Comparison of ENCODE assay signal across 10 cellular contexts in the genomic region with DNA sequence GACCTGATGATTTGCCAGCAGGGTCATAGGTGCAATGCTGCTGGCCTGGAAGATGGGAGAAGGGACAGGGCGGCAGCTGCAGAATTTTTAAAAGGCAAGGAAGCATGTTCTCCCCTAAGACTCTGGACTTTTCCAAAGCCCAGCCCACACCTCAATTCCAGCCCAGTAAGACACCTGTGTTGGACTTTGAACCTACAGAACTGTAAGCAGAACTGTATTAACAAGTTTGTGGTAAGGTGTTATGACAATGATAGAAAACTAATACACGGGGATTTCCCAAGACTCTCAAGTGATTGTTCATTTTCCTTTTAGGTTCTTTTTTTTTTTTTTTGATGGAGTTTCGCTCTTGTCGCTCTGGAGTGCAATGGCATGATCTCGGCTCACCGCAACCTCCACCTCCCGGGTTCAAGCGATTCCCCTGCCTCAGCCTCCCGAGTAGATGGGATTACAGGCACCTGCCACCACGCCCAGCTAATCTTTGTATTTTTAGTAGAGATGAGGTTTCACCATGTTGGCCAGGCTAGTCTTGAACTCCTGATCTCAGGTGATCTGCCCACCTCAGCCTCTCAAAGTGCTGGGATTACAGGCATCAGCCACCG. TPM values are rescaled to one million over a fixed set of nuclear protein-coding genes. Genes with fewer than 3 reads are reported as not detected.
DNase-seq lines count a peak whose midpoint lies in the region; ATAC-seq, FAIRE-seq and TF ChIP-seq lines count a peak whose summit lies in the region.
"Not testable (repeated sequence)": the region's sequence is repeated elsewhere in the genome, so short reads cannot be mapped to it uniquely, and the experiment has no call there.
"Had no signal": no experiment of that assay in that cellular context is flagged by ENCODE, and none has a peak within 500 bp of the region (broad histone marks: within the 10 kb centered on the region; RNA-seq: fewer than 3 reads in every experiment).

No MANE protein-coding gene starts in this region.

- H3K27ac Mint-ChIP-seq in CD8-positive, alpha-beta T cell = peak overlapping the region; percentile 75
- H3K27ac Mint-ChIP-seq in activated B cell treated with CpG ODN at 0.5 μM for 24 hours = peak overlapping the region; percentile 9
- H3K27ac Mint-ChIP-seq in activated naive CD8-positive, alpha-beta T cell = peak overlapping the region; percentile 77

- H3K27ac ChIP-seq in CD8-positive, alpha-beta T cell (ENCODE audit: low read depth, low read length) = not testable (repeated sequence)
- H3K27ac ChIP-seq in small intestine (ENCODE audit: low read depth in 1 of 2, low read length in 1 of 2) = peak overlapping the region in 1 of 2 donors; percentile 56

- not testable (repeated sequence) for H3K9me3 Mint-ChIP-seq in CD8-positive, alpha-beta T cell; activated B cell treated with CpG ODN at 0.5 μM for 24 hours; activated T-cell treated with anti-CD3 and anti-CD28 coated beads, Interleukin-2, amount 50 U/mL, for 4 hours; activated naive CD8-positive, alpha-beta T cell (ENCODE audit: low read depth)

- POLR2A ChIA-PET in CD8-positive, alpha-beta T cell (lab: Charles Lee) = interaction anchor here (0.8 kb wide), 1 partner anchor 100 kb away, joined by 3 read pairs; no protein-coding TSS in a partner anchor
- POLR2A ChIA-PET in activated B cell treated with CpG ODN at 0.5 μM for 24 hours (lab: Charles Lee) = not testable (repeated sequence)

- H3K4me1 Mint-ChIP-seq in CD8-positive, alpha-beta T cell (ENCODE audit: low read depth) = peaks cover 64% of the 10 kb centered on the region
- H3K4me1 Mint-ChIP-seq in activated B cell treated with CpG ODN at 0.5 μM for 24 hours = peaks cover 37% of the 10 kb centered on the region
- peaks cover 86% of the 10 kb centered on the region for H3K4me1 Mint-ChIP-seq in activated T-cell treated with anti-CD3 and anti-CD28 coated beads, Interleukin-2, amount 50 U/mL, for 4 hours (ENCODE audit: low read depth)
- H3K4me1 Mint-ChIP-seq in activated naive CD8-positive, alpha-beta T cell (ENCODE audit: low read depth) = peaks cover 81% of the 10 kb centered on the region

- H3K36me3 ChIP-seq in CD8-positive, alpha-beta T cell (ENCODE audit: insufficient read depth, low read length); small intestine (ENCODE audit: control insufficient read depth in 2 of 2, insufficient read depth in 2 of 2, low read length in 2 of 2): not testable (repeated sequence)

- CTCF ChIA-PET in CD8-positive, alpha-beta T cell (lab: Charles Lee); activated B cell treated with CpG ODN at 0.5 μM for 24 hours (lab: Charles Lee): not testable (repeated sequence)

- not testable (repeated sequence) for FAIRE-seq in small intestine (lab: Jason Lieb, UNC)

- peaks cover 13% of the 10 kb centered on the region for H3K36me3 Mint-ChIP-seq in CD8-positive, alpha-beta T cell
- H3K36me3 Mint-ChIP-seq in activated B cell treated with CpG ODN at 0.5 μM for 24 hours (ENCODE audit: low read depth) = peaks cover 22% of the 10 kb centered on the region
- H3K36me3 Mint-ChIP-seq in activated T-cell treated with anti-CD3 and anti-CD28 coated beads, Interleukin-2, amount 50 U/mL, for 4 hours (ENCODE audit: insufficient read depth); activated naive CD8-positive, alpha-beta T cell: not testable (repeated sequence)

- ATAC-seq in CD8-positive, alpha-beta T cell = peak; percentile 25
- ATAC-seq in activated B cell treated with CpG ODN at 0.5 μM for 24 hours (ENCODE audit: low read depth) = peak; percentile 37
- peak; percentile 59 to 60 for ATAC-seq in activated T-cell treated with anti-CD3 and anti-CD28 coated beads, Interleukin-2, amount 50 U/mL, for 4 hours

- TF ChIP-seq CTCF in CD8-positive, alpha-beta T cell (IDR thresholded peaks at IDR 0.05); activated B cell treated with CpG ODN at 0.5 μM for 24 hours (IDR thresholded peaks at IDR 0.05): not testable (repeated sequence)

- H3K4me3 Mint-ChIP-seq in CD8-positive, alpha-beta T cell; activated B cell treated with CpG ODN at 0.5 μM for 24 hours: not testable (repeated sequence)
- peak overlapping the region; percentile 60 for H3K4me3 Mint-ChIP-seq in activated T-cell treated with anti-CD3 and anti-CD28 coated beads, Interleukin-2, amount 50 U/mL, for 4 hours
- peak overlapping the region; percentile 10 for H3K4me3 Mint-ChIP-seq in activated naive CD8-positive, alpha-beta T cell

- WGBS in small intestine, 3 donors = 13 to 62% (median 37%) methylated on average over 11 of the region's 11 CpGs

- not testable (repeated sequence) for H3K9me3 ChIP-seq in CD8-positive, alpha-beta T cell (ENCODE audit: low read length); small intestine (ENCODE audit: control insufficient read depth, low read depth)

- H3K4me3 ChIP-seq in CD8-positive, alpha-beta T cell (ENCODE audit: low read depth, low read length); small intestine (ENCODE audit: low read depth in 1 of 2, low read length in 2 of 2): not testable (repeated sequence)

- H3K27me3 Mint-ChIP-seq in CD8-positive, alpha-beta T cell (ENCODE audit: low read depth); activated B cell treated with CpG ODN at 0.5 μM for 24 hours; activated T-cell treated with anti-CD3 and anti-CD28 coated beads, Interleukin-2, amount 50 U/mL, for 4 hours (ENCODE audit: low read depth); activated naive CD8-positive, alpha-beta T cell: not testable (repeated sequence)

- not testable (repeated sequence) for H3K27me3 ChIP-seq in CD8-positive, alpha-beta T cell (ENCODE audit: insufficient read depth, low read length); small intestine (ENCODE audit: control insufficient read depth in 2 of 2, insufficient read depth in 2 of 2, low read length in 2 of 2)

- intact Hi-C loops in CD8-positive, alpha-beta T cell (cut with DNase I, micrococcal nuclease) = loop anchor here (5.0 kb wide), 2 partner anchors 84 to 184 kb away; no protein-coding TSS in a partner anchor
- intact Hi-C loops in activated B cell treated with CpG ODN at 0.5 μM for 24 hours (cut with micrococcal nuclease) = not testable (repeated sequence)

- not testable (repeated sequence) for DNase-seq in CD8-positive, alpha-beta T cell; activated B cell treated with CpG ODN at 0.5 μM for 24 hours; activated T-cell treated with anti-CD3 and anti-CD28 coated beads, Interleukin-2, amount 50 U/mL, for 4 hours
- DNase-seq in HT-29 (ENCODE audit: low spot score) = peak; percentile 44
- peak; percentile 39 for DNase-seq in kidney tubule cell (ENCODE audit: low spot score)
- peak; percentile 89 for DNase-seq in small intestine

- peaks cover 26% of the 10 kb centered on the region for H3K4me1 ChIP-seq in CD8-positive, alpha-beta T cell (ENCODE audit: insufficient read depth, low read length)
- peaks cover 12 to 22% of the 10 kb centered on the region in 2 donors for H3K4me1 ChIP-seq in small intestine (ENCODE audit: control insufficient read depth in 2 of 2, insufficient read depth in 1 of 2, low read depth in 1 of 2, low read length in 1 of 2)

RNA-seq across cellular contexts. Expression of a gene that starts 53.0 kb away (rescaled TPM):
- 1 to 10 TPM; 2.8 to 3.1 TPM for total RNA-seq in CD8-positive, alpha-beta T cell
- 2.6 and 2.8 TPM in 2 replicates for total RNA-seq in HT-29 (2014; rRNA removed; shearing (Covaris generic))
- 1.3 and 2.8 TPM in 2 replicates for total RNA-seq in activated B cell treated with CpG ODN at 0.5 μM for 24 hours
- 1 to 10 TPM; 1.1 to 2.3 (median 1.9) TPM for total RNA-seq in activated T-cell treated with anti-CD3 and anti-CD28 coated beads, Interleukin-2, amount 50 U/mL, for 4 hours
- 100 to 1,000 TPM in 1 of 3 donors, 10 to 100 TPM in 1, 1 to 10 TPM in 1; 5.8 to 172 (median 38.1) TPM for polyA plus RNA-seq in small intestine
- total RNA-seq: left ventricle myocardium superior, M059J, Right ventricle myocardium inferior had no signal

Comparison
In these comparisons a context has a peak if more than half of its experiments do, and no peak if none do; other contexts are left out.
1. H3K27ac Mint-ChIP-seq: peak in every context shown above with its lines; median percentile 77 in activated naive CD8-positive, alpha-beta T cell; 75 in CD8-positive, alpha-beta T cell; 9 in activated B cell treated with CpG ODN at 0.5 μM for 24 hours.